In the genomic region with DNA sequence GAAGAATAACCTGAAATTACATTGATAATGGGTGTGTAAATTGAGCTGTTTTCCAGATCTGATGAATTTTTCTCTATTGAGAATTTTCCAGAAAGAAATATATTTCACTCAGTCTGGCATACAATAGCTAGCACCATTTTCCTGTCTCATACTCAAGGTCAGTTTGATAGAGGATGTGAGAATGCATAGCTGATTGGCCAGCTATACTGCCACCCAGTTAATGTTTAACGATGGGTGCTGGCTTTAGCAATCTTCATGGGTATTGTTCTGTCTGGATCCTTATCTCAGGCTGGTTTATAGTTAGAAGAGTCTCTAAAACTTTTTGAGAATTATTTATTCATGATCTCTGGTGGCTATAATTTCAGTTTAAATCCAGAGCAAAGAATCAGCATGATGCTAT, we compare ENCODE assay signal across 12 cellular contexts.
"Had no signal": no experiment of that assay in that cellular context is flagged by ENCODE, and none has a peak within 500 bp of the region (broad histone marks: within the 10 kb centered on the region; RNA-seq: fewer than 3 reads in every experiment).

No MANE protein-coding gene starts in this region.

- H3K27me3 ChIP-seq: breast epithelium, dorsolateral prefrontal cortex, left lung, vagina had no signal

- DNase-seq: activated CD4-positive, alpha-beta T cell treated with anti-CD3 and anti-CD28 coated beads for 1 hour; activated CD4-positive, alpha-beta T cell treated with anti-CD3 and anti-CD28 coated beads, Interleukin-2, amount 50 U/mL, for 48 hours; activated CD8-positive, alpha-beta memory T cell treated with anti-CD3 and anti-CD28 coated beads, Interleukin-2, amount 10 ng/mL, durations not matched to agents 7 days and 5 days; activated effector memory CD4-positive, alpha-beta T cell treated with anti-CD3 and anti-CD28 coated beads, Interleukin-2, amount 50 U/mL, for 16 hours; activated naive CD8-positive, alpha-beta T cell treated with anti-CD3 and anti-CD28 coated beads for 36 hours; activated T-cell treated with anti-CD3 and anti-CD28 coated beads, Interleukin-2, amount 50 U/mL, for 24 hours; dorsolateral prefrontal cortex; left lung; T-helper 9 cell had no signal

- H3K4me1 Mint-ChIP-seq: activated CD8-positive, alpha-beta memory T cell treated with anti-CD3 and anti-CD28 coated beads, Interleukin-2, amount 10 ng/mL, durations not matched to agents 7 days and 5 days; activated naive CD8-positive, alpha-beta T cell treated with anti-CD3 and anti-CD28 coated beads for 36 hours had no signal

- H3K4me3 ChIP-seq: breast epithelium, dorsolateral prefrontal cortex, left lung, vagina had no signal

- H3K27ac Mint-ChIP-seq: activated CD8-positive, alpha-beta memory T cell treated with anti-CD3 and anti-CD28 coated beads, Interleukin-2, amount 10 ng/mL, durations not matched to agents 7 days and 5 days; activated naive CD8-positive, alpha-beta T cell treated with anti-CD3 and anti-CD28 coated beads for 36 hours; activated T-cell treated with anti-CD3 and anti-CD28 coated beads, Interleukin-2, amount 50 U/mL, for 24 hours had no signal

- H3K36me3 Mint-ChIP-seq: activated CD8-positive, alpha-beta memory T cell treated with anti-CD3 and anti-CD28 coated beads, Interleukin-2, amount 10 ng/mL, durations not matched to agents 7 days and 5 days; activated naive CD8-positive, alpha-beta T cell treated with anti-CD3 and anti-CD28 coated beads for 36 hours had no signal

- H3K4me1 ChIP-seq: breast epithelium, left lung, vagina had no signal

- H3K4me3 Mint-ChIP-seq: activated CD8-positive, alpha-beta memory T cell treated with anti-CD3 and anti-CD28 coated beads, Interleukin-2, amount 10 ng/mL, durations not matched to agents 7 days and 5 days; activated naive CD8-positive, alpha-beta T cell treated with anti-CD3 and anti-CD28 coated beads for 36 hours; activated T-cell treated with anti-CD3 and anti-CD28 coated beads, Interleukin-2, amount 50 U/mL, for 24 hours had no signal

- H3K27me3 Mint-ChIP-seq: activated CD8-positive, alpha-beta memory T cell treated with anti-CD3 and anti-CD28 coated beads, Interleukin-2, amount 10 ng/mL, durations not matched to agents 7 days and 5 days; activated naive CD8-positive, alpha-beta T cell treated with anti-CD3 and anti-CD28 coated beads for 36 hours; activated T-cell treated with anti-CD3 and anti-CD28 coated beads, Interleukin-2, amount 50 U/mL, for 24 hours had no signal

- H3K36me3 ChIP-seq: breast epithelium, left lung, vagina had no signal

- H3K27ac ChIP-seq: breast epithelium, dorsolateral prefrontal cortex, left lung, vagina had no signal

- H3K9me3 ChIP-seq: breast epithelium, vagina had no signal

- ATAC-seq: activated CD8-positive, alpha-beta memory T cell treated with anti-CD3 and anti-CD28 coated beads, Interleukin-2, amount 10 ng/mL, durations not matched to agents 7 days and 5 days; esophagus mucosa; left lung had no signal
